ENCODE assay signal across 29 cellular contexts in the genomic region with DNA sequence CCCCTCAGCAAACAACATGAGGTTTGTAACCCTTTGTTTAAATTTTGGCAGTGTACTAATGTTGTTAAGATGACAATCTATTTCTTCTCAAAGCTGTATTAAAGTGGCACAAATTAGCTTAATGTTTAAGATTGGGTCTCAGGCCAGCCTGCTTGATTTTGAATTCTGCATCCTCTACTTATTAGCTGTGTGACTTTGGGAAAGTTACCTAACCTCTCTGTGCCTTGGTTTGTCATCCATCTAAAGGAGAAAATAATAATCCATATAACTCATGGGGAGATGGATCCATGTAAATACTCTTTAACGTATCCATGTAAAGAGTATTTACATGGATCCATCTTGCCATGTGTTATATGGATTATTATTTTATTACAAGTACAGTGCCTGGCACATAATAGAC. TPM values are rescaled to one million over a fixed set of nuclear protein-coding genes. Genes with fewer than 3 reads are reported as not detected.
"Had no signal": no experiment of that assay in that cellular context is flagged by ENCODE, and none has a peak within 500 bp of the region (broad histone marks: within the 10 kb centered on the region; RNA-seq: fewer than 3 reads in every experiment).

No MANE protein-coding gene starts in this region.

- H3K9me3 ChIP-seq: ascending aorta, breast epithelium, colonic mucosa, heart left ventricle had no signal

- FAIRE-seq: frontal cortex had no signal

- H3K4me3 ChIP-seq: ascending aorta, breast epithelium, cardiac muscle cell, colonic mucosa, heart left ventricle had no signal

- H3K27me3 ChIP-seq: ascending aorta, colonic mucosa had no signal

- DNase-seq: activated CD4-positive, alpha-beta T cell treated with anti-CD3 and anti-CD28 coated beads for 1 hour; activated CD4-positive, alpha-beta T cell treated with anti-CD3 and anti-CD28 coated beads for 4 hours; activated CD4-positive, alpha-beta T cell treated with anti-CD3 and anti-CD28 coated beads, Interleukin-2, amount 10 ng/mL, durations not matched to agents 7 days and 5 days; activated CD4-positive, alpha-beta T cell treated with anti-CD3 and anti-CD28 coated beads, Interleukin-2, amount 50 U/mL, for 4 hours; activated CD8-positive, alpha-beta memory T cell treated with anti-CD3 and anti-CD28 coated beads, Interleukin-2, amount 50 U/mL, for 48 hours; activated gamma-delta T cell; activated naive CD4-positive, alpha-beta T cell; activated naive CD4-positive, alpha-beta T cell treated with anti-CD3 and anti-CD28 coated beads, Interleukin-2, amount 10 ng/mL, durations not matched to agents 7 days and 5 days; activated naive CD8-positive, alpha-beta T cell treated with anti-CD3 and anti-CD28 coated beads, Interleukin-2, amount 10 ng/mL, durations not matched to agents 7 days and 5 days; activated T-cell treated with anti-CD3 and anti-CD28 coated beads for 4 hours; activated T-cell treated with anti-CD3 and anti-CD28 coated beads, Interleukin-2, amount 50 U/mL, for 24 hours; central memory CD4-positive, alpha-beta T cell; cerebellar nuclear complex; colonic mucosa; effector memory CD4-positive, alpha-beta T cell; endodermal cell; heart left ventricle had no signal

- H3K36me3 Mint-ChIP-seq: activated naive CD4-positive, alpha-beta T cell treated with anti-CD3 and anti-CD28 coated beads, Interleukin-2, amount 10 ng/mL, durations not matched to agents 7 days and 5 days; activated naive CD4-positive, alpha-beta T cell treated with anti-CD3 and anti-CD28 coated beads, Interleukin-2, amount 50 U/mL, for 72 hours; activated naive CD8-positive, alpha-beta T cell treated with anti-CD3 and anti-CD28 coated beads, Interleukin-2, amount 10 ng/mL, durations not matched to agents 7 days and 5 days; brain; WTC11 had no signal

- H3K9me3 Mint-ChIP-seq: activated CD4-positive, alpha-beta memory T cell treated with anti-CD3 and anti-CD28 coated beads, Interleukin-2, amount 10 ng/mL, durations not matched to agents 7 days and 5 days; activated CD4-positive, alpha-beta T cell treated with anti-CD3 and anti-CD28 coated beads, Interleukin-2, amount 10 ng/mL, durations not matched to agents 7 days and 5 days; activated naive CD4-positive, alpha-beta T cell treated with anti-CD3 and anti-CD28 coated beads, Interleukin-2, amount 10 ng/mL, durations not matched to agents 7 days and 5 days; activated naive CD4-positive, alpha-beta T cell treated with anti-CD3 and anti-CD28 coated beads, Interleukin-2, amount 50 U/mL, for 72 hours; activated naive CD8-positive, alpha-beta T cell treated with anti-CD3 and anti-CD28 coated beads, Interleukin-2, amount 10 ng/mL, durations not matched to agents 7 days and 5 days; activated T-cell treated with anti-CD3 and anti-CD28 coated beads, Interleukin-2, amount 50 U/mL, for 24 hours; activated T-cell treated with anti-CD3 and anti-CD28 coated beads, Interleukin-2, amount 50 U/mL, for 72 hours; endodermal cell; WTC11 had no signal

- H3K36me3 ChIP-seq: ascending aorta, breast epithelium, cardiac muscle cell, colonic mucosa, heart left ventricle had no signal

- H3K4me1 Mint-ChIP-seq: activated CD4-positive, alpha-beta T cell treated with anti-CD3 and anti-CD28 coated beads, Interleukin-2, amount 10 ng/mL, durations not matched to agents 7 days and 5 days; endodermal cell had no signal

- H3K27ac ChIP-seq: ascending aorta, breast epithelium, cardiac muscle cell, colonic mucosa, heart left ventricle had no signal

- ATAC-seq: heart left ventricle, WTC11 had no signal

- H3K4me3 Mint-ChIP-seq: activated CD4-positive, alpha-beta memory T cell treated with anti-CD3 and anti-CD28 coated beads, Interleukin-2, amount 10 ng/mL, durations not matched to agents 7 days and 5 days; activated CD4-positive, alpha-beta T cell treated with anti-CD3 and anti-CD28 coated beads, Interleukin-2, amount 10 ng/mL, durations not matched to agents 7 days and 5 days; activated naive CD4-positive, alpha-beta T cell treated with anti-CD3 and anti-CD28 coated beads, Interleukin-2, amount 10 ng/mL, durations not matched to agents 7 days and 5 days; activated naive CD8-positive, alpha-beta T cell treated with anti-CD3 and anti-CD28 coated beads, Interleukin-2, amount 10 ng/mL, durations not matched to agents 7 days and 5 days; activated T-cell treated with anti-CD3 and anti-CD28 coated beads, Interleukin-2, amount 50 U/mL, for 24 hours; activated T-cell treated with anti-CD3 and anti-CD28 coated beads, Interleukin-2, amount 50 U/mL, for 72 hours; brain; endodermal cell; WTC11 had no signal

- H3K27ac Mint-ChIP-seq: activated CD4-positive, alpha-beta T cell treated with anti-CD3 and anti-CD28 coated beads, Interleukin-2, amount 10 ng/mL, durations not matched to agents 7 days and 5 days; activated naive CD4-positive, alpha-beta T cell treated with anti-CD3 and anti-CD28 coated beads, Interleukin-2, amount 10 ng/mL, durations not matched to agents 7 days and 5 days; activated naive CD4-positive, alpha-beta T cell treated with anti-CD3 and anti-CD28 coated beads, Interleukin-2, amount 50 U/mL, for 72 hours; activated naive CD8-positive, alpha-beta T cell treated with anti-CD3 and anti-CD28 coated beads, Interleukin-2, amount 10 ng/mL, durations not matched to agents 7 days and 5 days; activated T-cell treated with anti-CD3 and anti-CD28 coated beads, Interleukin-2, amount 50 U/mL, for 24 hours; activated T-cell treated with anti-CD3 and anti-CD28 coated beads, Interleukin-2, amount 50 U/mL, for 72 hours; brain; endodermal cell; WTC11 had no signal

- H3K4me1 ChIP-seq: ascending aorta, breast epithelium, colonic mucosa, heart left ventricle had no signal

RNA-seq across cellular contexts. Expression of gene TRPM8, which starts 2.1 kb away (rescaled TPM):
- total RNA-seq: activated CD4-positive, alpha-beta memory T cell treated with anti-CD3 and anti-CD28 coated beads, Interleukin-2, amount 10 ng/mL, durations not matched to agents 7 days and 5 days; activated CD4-positive, alpha-beta T cell treated with anti-CD3 and anti-CD28 coated beads, Interleukin-2, amount 10 ng/mL, durations not matched to agents 7 days and 5 days; activated naive CD4-positive, alpha-beta T cell treated with anti-CD3 and anti-CD28 coated beads, Interleukin-2, amount 50 U/mL, for 72 hours; activated naive CD8-positive, alpha-beta T cell treated with anti-CD3 and anti-CD28 coated beads, Interleukin-2, amount 10 ng/mL, durations not matched to agents 7 days and 5 days; activated T-cell treated with anti-CD3 and anti-CD28 coated beads, Interleukin-2, amount 50 U/mL, for 72 hours; ascending aorta; breast epithelium; colonic mucosa; dermis microvascular lymphatic vessel endothelial cell; endodermal cell; esophagus mucosa; T-helper 1 cell treated with Interleukin-12 subunit alpha and Interleukin-12 subunit beta and Interleukin-4 antibody, amounts not matched to agents 30 ng/mL and 1 ng/mL, for 36 hours had no signal
- polyA plus RNA-seq: cardiac muscle cell, heart left ventricle had no signal
